In genomic region chr5:139637438-139638089, GRCh38 we compare ENCODE assay signal across 1 cellular context.
TF ChIP-seq lines count a peak whose summit lies in the region.

No MANE protein-coding gene starts in this region.

TF ChIP-seq in WTC11, 78 proteins besides CTCF, POLR2A, EP300 and RAD21 (continued from another document):
- TF ChIP-seq EMX1 (CRISPR knock-in tag; IDR thresholded peaks at IDR 0.05), result 0 out of 2 replicates have a peak, but pooled peaks have one; percentile 45
- peak; percentile 78 for TF ChIP-seq GABPB1 (CRISPR knock-in tag; IDR thresholded peaks at IDR 0.05)
- no peak for TF ChIP-seq JAZF1 (CRISPR knock-in tag; IDR thresholded peaks at IDR 0.05)
- no peak for TF ChIP-seq NR2C2 (CRISPR knock-in tag; IDR thresholded peaks at IDR 0.05)
- peak; percentile 73; the same call in 1 of the 2 replicates for TF ChIP-seq SP1 (CRISPR knock-in tag; conservative IDR thresholded peaks at IDR 0.05)
- TF ChIP-seq TP53 (CRISPR knock-in tag; IDR thresholded peaks at IDR 0.05), result 0 out of 2 replicates have a peak, but pooled peaks have one; percentile 19
- peak; percentile 41 for TF ChIP-seq FOXK1 (CRISPR knock-in tag; IDR thresholded peaks at IDR 0.05)
- peak; percentile 94; the same call in 1 of the 2 replicates for TF ChIP-seq ETV6 (CRISPR knock-in tag; IDR thresholded peaks at IDR 0.05)
- no peak for TF ChIP-seq NFYB (CRISPR knock-in tag; conservative IDR thresholded peaks at IDR 0.05; ENCODE audit: low read depth)
- 0 out of 2 replicates have a peak, but pooled peaks have one; percentile 28 for TF ChIP-seq CREM (CRISPR knock-in tag; IDR thresholded peaks at IDR 0.05)
- TF ChIP-seq MYBL2 (CRISPR knock-in tag; IDR thresholded peaks at IDR 0.05), result peak; percentile 84; the same call in 1 of the 2 replicates
- TF ChIP-seq ATF1 (CRISPR knock-in tag; IDR thresholded peaks at IDR 0.05), result no peak
- TF ChIP-seq RELA (CRISPR knock-in tag; IDR thresholded peaks at IDR 0.05; ENCODE audit: borderline replicate concordance), result no peak
- TF ChIP-seq NR1H2 (CRISPR knock-in tag; IDR thresholded peaks at IDR 0.05), result no peak
- peak; percentile 76 for TF ChIP-seq TEAD1 (CRISPR knock-in tag; IDR thresholded peaks at IDR 0.05)
- peak; percentile 65; the same call in 1 of the 2 replicates for TF ChIP-seq ZBTB43 (CRISPR knock-in tag; IDR thresholded peaks at IDR 0.05)
- peak; percentile 59; the same call in 1 of the 2 replicates for TF ChIP-seq ZNF423 (CRISPR knock-in tag; IDR thresholded peaks at IDR 0.05)
- no peak for TF ChIP-seq OVOL2 (CRISPR knock-in tag; IDR thresholded peaks at IDR 0.05; ENCODE audit: borderline replicate concordance)
- TF ChIP-seq ARID4B (CRISPR knock-in tag; IDR thresholded peaks at IDR 0.05; ENCODE audit: borderline replicate concordance), result no peak
- TF ChIP-seq, protein P1, sequence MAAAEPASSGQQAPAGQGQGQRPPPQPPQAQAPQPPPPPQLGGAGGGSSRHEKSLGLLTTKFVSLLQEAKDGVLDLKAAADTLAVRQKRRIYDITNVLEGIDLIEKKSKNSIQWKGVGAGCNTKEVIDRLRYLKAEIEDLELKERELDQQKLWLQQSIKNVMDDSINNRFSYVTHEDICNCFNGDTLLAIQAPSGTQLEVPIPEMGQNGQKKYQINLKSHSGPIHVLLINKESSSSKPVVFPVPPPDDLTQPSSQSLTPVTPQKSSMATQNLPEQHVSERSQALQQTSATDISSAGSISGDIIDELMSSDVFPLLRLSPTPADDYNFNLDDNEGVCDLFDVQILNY (CRISPR knock-in tag; IDR thresholded peaks at IDR 0.05), result 0 out of 2 replicates have a peak, but pooled peaks have one; percentile 55
- TF ChIP-seq MLX (CRISPR knock-in tag; IDR thresholded peaks at IDR 0.05), result no peak
- peak; percentile 87 for TF ChIP-seq FOXP1 (CRISPR knock-in tag; IDR thresholded peaks at IDR 0.05; ENCODE audit: borderline replicate concordance)
- peak; percentile 70; the same call in 1 of the 2 replicates for TF ChIP-seq HMGXB4 (CRISPR knock-in tag; IDR thresholded peaks at IDR 0.05)
- no peak for TF ChIP-seq CDX4 (CRISPR knock-in tag; IDR thresholded peaks at IDR 0.05; ENCODE audit: borderline replicate concordance)
- 0 out of 2 replicates have a peak, but pooled peaks have one; percentile 15 for TF ChIP-seq ZBTB21 (CRISPR knock-in tag; IDR thresholded peaks at IDR 0.05; ENCODE audit: borderline replicate concordance)
- TF ChIP-seq, protein P2, sequence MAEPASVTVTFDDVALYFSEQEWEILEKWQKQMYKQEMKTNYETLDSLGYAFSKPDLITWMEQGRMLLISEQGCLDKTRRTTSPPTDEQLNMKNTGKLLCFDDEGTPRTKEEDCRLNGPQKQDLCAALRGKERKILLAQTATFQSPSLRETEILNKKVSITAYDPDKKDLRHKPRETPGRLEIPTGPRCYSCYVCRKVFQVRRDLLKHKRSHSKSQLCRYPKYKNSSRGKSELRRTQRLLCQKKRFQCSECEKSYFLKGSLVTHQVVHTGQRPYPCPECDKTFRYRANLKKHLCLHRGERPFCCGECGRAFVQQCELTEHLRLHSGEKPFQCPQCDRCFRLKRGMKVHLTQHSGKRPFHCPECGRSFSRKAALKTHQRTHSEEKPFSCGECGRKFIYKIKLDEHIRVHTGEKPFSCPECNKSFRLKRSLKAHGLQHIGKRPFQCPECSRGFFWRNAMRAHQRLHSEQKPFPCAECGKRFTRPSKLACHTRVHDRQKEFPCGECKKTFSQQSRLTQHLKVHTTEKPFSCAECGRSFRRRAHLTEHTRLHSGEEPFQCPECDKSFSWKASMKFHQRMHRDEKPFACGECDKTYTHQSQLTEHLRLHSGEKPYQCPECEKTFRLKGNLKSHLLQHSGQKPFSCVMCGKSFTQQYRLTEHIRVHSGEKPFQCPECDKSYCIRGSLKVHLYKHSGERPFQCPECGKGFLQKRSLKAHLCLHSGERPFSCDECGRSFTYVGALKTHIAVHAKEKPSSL (CRISPR knock-in tag; conservative IDR thresholded peaks at IDR 0.05), result no peak
